1 cellular context compared by ENCODE assay signal in the genomic region with DNA sequence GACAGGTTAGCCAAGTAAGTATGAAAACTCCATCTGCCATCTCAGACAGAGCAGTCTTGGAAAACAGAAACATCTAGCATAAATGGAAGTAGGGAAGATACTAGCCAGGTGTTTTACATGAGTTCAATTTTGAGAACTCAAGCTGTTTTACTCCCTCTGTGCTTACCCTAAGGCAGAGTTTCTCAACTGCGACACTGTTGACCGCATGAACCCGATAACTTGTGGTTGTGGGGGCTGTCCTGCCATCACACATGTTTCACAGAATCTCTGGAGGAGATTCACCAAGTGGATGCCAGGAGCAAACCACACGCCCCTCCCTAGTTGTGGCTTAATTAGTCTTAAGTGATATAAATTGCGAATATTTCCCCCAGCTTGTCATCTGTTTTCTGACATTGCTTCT.
TF ChIP-seq lines count a peak whose summit lies in the region.

No MANE protein-coding gene starts in this region.

TF ChIP-seq in GM23338, 12 proteins besides CTCF, POLR2A, EP300 and RAD21 (continued from another document):
- TF ChIP-seq, protein P1, sequence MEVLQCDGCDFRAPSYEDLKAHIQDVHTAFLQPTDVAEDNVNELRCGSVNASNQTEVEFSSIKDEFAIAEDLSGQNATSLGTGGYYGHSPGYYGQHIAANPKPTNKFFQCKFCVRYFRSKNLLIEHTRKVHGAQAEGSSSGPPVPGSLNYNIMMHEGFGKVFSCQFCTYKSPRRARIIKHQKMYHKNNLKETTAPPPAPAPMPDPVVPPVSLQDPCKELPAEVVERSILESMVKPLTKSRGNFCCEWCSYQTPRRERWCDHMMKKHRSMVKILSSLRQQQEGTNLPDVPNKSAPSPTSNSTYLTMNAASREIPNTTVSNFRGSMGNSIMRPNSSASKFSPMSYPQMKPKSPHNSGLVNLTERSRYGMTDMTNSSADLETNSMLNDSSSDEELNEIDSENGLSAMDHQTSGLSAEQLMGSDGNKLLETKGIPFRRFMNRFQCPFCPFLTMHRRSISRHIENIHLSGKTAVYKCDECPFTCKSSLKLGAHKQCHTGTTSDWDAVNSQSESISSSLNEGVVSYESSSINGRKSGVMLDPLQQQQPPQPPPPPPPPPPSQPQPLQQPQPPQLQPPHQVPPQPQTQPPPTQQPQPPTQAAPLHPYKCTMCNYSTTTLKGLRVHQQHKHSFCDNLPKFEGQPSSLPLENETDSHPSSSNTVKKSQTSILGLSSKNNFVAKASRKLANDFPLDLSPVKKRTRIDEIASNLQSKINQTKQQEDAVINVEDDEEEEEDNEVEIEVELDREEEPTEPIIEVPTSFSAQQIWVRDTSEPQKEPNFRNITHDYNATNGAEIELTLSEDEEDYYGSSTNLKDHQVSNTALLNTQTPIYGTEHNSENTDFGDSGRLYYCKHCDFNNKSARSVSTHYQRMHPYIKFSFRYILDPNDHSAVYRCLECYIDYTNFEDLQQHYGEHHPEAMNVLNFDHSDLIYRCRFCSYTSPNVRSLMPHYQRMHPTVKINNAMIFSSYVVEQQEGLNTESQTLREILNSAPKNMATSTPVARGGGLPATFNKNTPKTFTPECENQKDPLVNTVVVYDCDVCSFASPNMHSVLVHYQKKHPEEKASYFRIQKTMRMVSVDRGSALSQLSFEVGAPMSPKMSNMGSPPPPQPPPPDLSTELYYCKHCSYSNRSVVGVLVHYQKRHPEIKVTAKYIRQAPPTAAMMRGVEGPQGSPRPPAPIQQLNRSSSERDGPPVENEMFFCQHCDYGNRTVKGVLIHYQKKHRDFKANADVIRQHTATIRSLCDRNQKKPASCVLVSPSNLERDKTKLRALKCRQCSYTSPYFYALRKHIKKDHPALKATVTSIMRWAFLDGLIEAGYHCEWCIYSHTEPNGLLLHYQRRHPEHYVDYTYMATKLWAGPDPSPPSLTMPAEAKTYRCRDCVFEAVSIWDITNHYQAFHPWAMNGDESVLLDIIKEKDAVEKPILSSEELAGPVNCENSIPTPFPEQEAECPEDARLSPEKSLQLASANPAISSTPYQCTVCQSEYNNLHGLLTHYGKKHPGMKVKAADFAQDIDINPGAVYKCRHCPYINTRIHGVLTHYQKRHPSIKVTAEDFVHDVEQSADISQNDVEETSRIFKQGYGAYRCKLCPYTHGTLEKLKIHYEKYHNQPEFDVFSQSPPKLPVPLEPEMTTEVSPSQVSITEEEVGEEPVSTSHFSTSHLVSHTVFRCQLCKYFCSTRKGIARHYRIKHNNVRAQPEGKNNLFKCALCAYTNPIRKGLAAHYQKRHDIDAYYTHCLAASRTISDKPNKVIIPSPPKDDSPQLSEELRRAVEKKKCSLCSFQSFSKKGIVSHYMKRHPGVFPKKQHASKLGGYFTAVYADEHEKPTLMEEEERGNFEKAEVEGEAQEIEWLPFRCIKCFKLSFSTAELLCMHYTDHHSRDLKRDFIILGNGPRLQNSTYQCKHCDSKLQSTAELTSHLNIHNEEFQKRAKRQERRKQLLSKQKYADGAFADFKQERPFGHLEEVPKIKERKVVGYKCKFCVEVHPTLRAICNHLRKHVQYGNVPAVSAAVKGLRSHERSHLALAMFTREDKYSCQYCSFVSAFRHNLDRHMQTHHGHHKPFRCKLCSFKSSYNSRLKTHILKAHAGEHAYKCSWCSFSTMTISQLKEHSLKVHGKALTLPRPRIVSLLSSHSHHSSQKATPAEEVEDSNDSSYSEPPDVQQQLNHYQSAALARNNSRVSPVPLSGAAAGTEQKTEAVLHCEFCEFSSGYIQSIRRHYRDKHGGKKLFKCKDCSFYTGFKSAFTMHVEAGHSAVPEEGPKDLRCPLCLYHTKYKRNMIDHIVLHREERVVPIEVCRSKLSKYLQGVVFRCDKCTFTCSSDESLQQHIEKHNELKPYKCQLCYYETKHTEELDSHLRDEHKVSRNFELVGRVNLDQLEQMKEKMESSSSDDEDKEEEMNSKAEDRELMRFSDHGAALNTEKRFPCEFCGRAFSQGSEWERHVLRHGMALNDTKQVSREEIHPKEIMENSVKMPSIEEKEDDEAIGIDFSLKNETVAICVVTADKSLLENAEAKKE (CRISPR knock-in tag; IDR thresholded peaks at IDR 0.05): no peak
- no peak for TF ChIP-seq POLR2AphosphoS5 (IDR thresholded peaks at IDR 0.05; ENCODE audit: low read depth)
- TF ChIP-seq, protein P2, sequence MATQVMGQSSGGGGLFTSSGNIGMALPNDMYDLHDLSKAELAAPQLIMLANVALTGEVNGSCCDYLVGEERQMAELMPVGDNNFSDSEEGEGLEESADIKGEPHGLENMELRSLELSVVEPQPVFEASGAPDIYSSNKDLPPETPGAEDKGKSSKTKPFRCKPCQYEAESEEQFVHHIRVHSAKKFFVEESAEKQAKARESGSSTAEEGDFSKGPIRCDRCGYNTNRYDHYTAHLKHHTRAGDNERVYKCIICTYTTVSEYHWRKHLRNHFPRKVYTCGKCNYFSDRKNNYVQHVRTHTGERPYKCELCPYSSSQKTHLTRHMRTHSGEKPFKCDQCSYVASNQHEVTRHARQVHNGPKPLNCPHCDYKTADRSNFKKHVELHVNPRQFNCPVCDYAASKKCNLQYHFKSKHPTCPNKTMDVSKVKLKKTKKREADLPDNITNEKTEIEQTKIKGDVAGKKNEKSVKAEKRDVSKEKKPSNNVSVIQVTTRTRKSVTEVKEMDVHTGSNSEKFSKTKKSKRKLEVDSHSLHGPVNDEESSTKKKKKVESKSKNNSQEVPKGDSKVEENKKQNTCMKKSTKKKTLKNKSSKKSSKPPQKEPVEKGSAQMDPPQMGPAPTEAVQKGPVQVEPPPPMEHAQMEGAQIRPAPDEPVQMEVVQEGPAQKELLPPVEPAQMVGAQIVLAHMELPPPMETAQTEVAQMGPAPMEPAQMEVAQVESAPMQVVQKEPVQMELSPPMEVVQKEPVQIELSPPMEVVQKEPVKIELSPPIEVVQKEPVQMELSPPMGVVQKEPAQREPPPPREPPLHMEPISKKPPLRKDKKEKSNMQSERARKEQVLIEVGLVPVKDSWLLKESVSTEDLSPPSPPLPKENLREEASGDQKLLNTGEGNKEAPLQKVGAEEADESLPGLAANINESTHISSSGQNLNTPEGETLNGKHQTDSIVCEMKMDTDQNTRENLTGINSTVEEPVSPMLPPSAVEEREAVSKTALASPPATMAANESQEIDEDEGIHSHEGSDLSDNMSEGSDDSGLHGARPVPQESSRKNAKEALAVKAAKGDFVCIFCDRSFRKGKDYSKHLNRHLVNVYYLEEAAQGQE (IDR thresholded peaks at IDR 0.05; ENCODE audit: unreplicated experiment): no peak
